ENCODE assay signal across 9 cellular contexts in genomic region chr12:69052613-69053408, GRCh38.
A peak's percentile ranks its signal among the peaks of the same experiment; 100 is the strongest.
DNase-seq lines count a peak whose midpoint lies in the region; ATAC-seq and TF ChIP-seq lines count a peak whose summit lies in the region.
"Had no signal": no experiment of that assay in that cellular context is flagged by ENCODE, and none has a peak within 500 bp of the region (broad histone marks: within the 10 kb centered on the region; RNA-seq: fewer than 3 reads in every experiment).

No MANE protein-coding gene starts in this region.

- no peak overlapping the region for H3K4me3 ChIP-seq in CD4-positive, alpha-beta memory T cell (ENCODE audit: low read length in 2 of 2)
- no peak overlapping the region for H3K4me3 ChIP-seq in adrenal gland
- H3K4me3 ChIP-seq: HAP-1 had no signal

- TF ChIP-seq CTCF in adrenal gland (IDR thresholded peaks at IDR 0.05) = peak in 3 of 6 experiments; percentile 1 to 14 (median 9)
- no peak for TF ChIP-seq CTCF in natural killer cell (IDR thresholded peaks at IDR 0.05)
- TF ChIP-seq CTCF in GM13976 (IDR thresholded peaks at IDR 0.05; ENCODE audit: borderline replicate concordance, control extremely low read depth, extremely low read depth, insufficient read depth, missing control alignments) = no peak

- no peaks in the 10 kb centered on the region for H3K36me3 Mint-ChIP-seq in CD4-positive, alpha-beta memory T cell
- H3K36me3 Mint-ChIP-seq in natural killer cell = no peaks in the 10 kb centered on the region

- WGBS in adrenal gland, 4 donors = 35 to 42% (median 38%) methylated on average over 8 of the region's 8 CpGs

- no peak overlapping the region for H3K4me3 Mint-ChIP-seq in CD4-positive, alpha-beta memory T cell
- no peak overlapping the region for H3K4me3 Mint-ChIP-seq in natural killer cell

- intact Hi-C loops in CD4-positive, alpha-beta memory T cell (cut with micrococcal nuclease) = no loop called here
- intact Hi-C loops in adrenal gland (cut with DNase I) = no loop called here
- intact Hi-C loops in natural killer cell (cut with micrococcal nuclease) = no loop called here

- no peak overlapping the region for H3K27ac Mint-ChIP-seq in CD4-positive, alpha-beta memory T cell
- no peak overlapping the region for H3K27ac Mint-ChIP-seq in natural killer cell

- H3K4me1 ChIP-seq in CD4-positive, alpha-beta memory T cell (ENCODE audit: insufficient read depth, low read length) = no peaks in the 10 kb centered on the region
- H3K4me1 ChIP-seq in adrenal gland (replicated peaks in 1 of 2) = peaks cover 0 to 9% of the 10 kb centered on the region in 2 donors

- TF ChIP-seq POLR2A in adrenal gland (IDR thresholded peaks at IDR 0.05) = no peak

- no peaks in the 10 kb centered on the region for H3K9me3 ChIP-seq in CD4-positive, alpha-beta memory T cell (ENCODE audit: control insufficient read depth in 1 of 2, low read length in 2 of 2)
- no peaks in the 10 kb centered on the region for H3K9me3 ChIP-seq in adrenal gland (replicated peaks in 1 of 3)

- H3K27ac ChIP-seq in CD4-positive, alpha-beta memory T cell (ENCODE audit: low read depth, low read length) = no peak overlapping the region
- H3K27ac ChIP-seq in adrenal gland = peak overlapping the region in 1 of 5 donors; percentile 66

- ATAC-seq in natural killer cell (peak in 2 of 3 donors; percentile 45 to 46), GM19328 (IDR thresholded peaks at IDR 0.05; ENCODE audit: unreplicated experiment) (no peak), GM19395 (IDR thresholded peaks at IDR 0.05; ENCODE audit: unreplicated experiment) (no peak)

- POLR2A ChIA-PET in CD4-positive, alpha-beta memory T cell (lab: Charles Lee; ENCODE audit: partially characterized antibody) = no interaction called here

- H3K9me3 Mint-ChIP-seq in CD4-positive, alpha-beta memory T cell = peaks cover 0 to 6% (median 1%) of the 10 kb centered on the region in 8 donors
- no peaks in the 10 kb centered on the region for H3K9me3 Mint-ChIP-seq in natural killer cell

- CTCF ChIA-PET in CD4-positive, alpha-beta memory T cell (lab: Charles Lee; ENCODE audit: partially characterized antibody) = no interaction called here

- peak in 3 of 5 donors; percentile 19 to 55 (median 35) for DNase-seq in CD4-positive, alpha-beta memory T cell
- DNase-seq in HT1080 (ENCODE audit: low read depth) (peak; percentile 92), adrenal gland (peak in 6 of 7 donors; percentile 33 to 58 (median 56)), natural killer cell (no peak), ecto neural progenitor cell (ENCODE audit: low spot score) (no peak), GM13976 (ENCODE audit: low spot score) (no peak)

- peaks cover 12 to 26% of the 10 kb centered on the region in 2 donors for H3K27me3 Mint-ChIP-seq in CD4-positive, alpha-beta memory T cell
- H3K27me3 Mint-ChIP-seq in natural killer cell (ENCODE audit: low read depth in 2 of 2) = peaks cover 21 to 64% of the 10 kb centered on the region in 2 donors

- in situ Hi-C loops in GM13976 (cut with MboI; ENCODE audit: low sequenced_read_pairs, unreplicated experiment) = no loop called here

- no peaks in the 10 kb centered on the region for H3K27me3 ChIP-seq in CD4-positive, alpha-beta memory T cell (ENCODE audit: insufficient read depth, low read length)
- no peaks in the 10 kb centered on the region for H3K27me3 ChIP-seq in adrenal gland

- H3K36me3 ChIP-seq in CD4-positive, alpha-beta memory T cell (ENCODE audit: insufficient read depth, low read length) = no peaks in the 10 kb centered on the region
- H3K36me3 ChIP-seq in adrenal gland (replicated peaks in 1 of 2) = no peaks in the 10 kb centered on the region
- H3K36me3 ChIP-seq: HAP-1 had no signal

- peaks cover 0 to 5% (median 1%) of the 10 kb centered on the region in 4 donors for H3K4me1 Mint-ChIP-seq in CD4-positive, alpha-beta memory T cell
- H3K4me1 Mint-ChIP-seq in natural killer cell = no peaks in the 10 kb centered on the region

Comparison
In these comparisons a context has a peak if more than half of its experiments do, and no peak if none do; other contexts are left out.
1. DNase-seq: peak in CD4-positive, alpha-beta memory T cell (3 of 5), HT1080 (single experiment) and adrenal gland (6 of 7); none in natural killer cell (single experiment), ecto neural progenitor cell (single experiment) and GM13976 (single experiment).
2. ATAC-seq: peak in natural killer cell (2 of 3); none in GM19328 (single experiment) and GM19395 (single experiment).